In genomic region chr1:2880086-2880485, GRCh38 we compare ENCODE assay signal across 1 cellular context.
TF ChIP-seq lines count a peak whose summit lies in the region.

No MANE protein-coding gene starts in this region.

TF ChIP-seq in HEK293, 187 proteins besides CTCF, POLR2A, EP300 and RAD21 (continued from another document):
- TF ChIP-seq, protein P1, sequence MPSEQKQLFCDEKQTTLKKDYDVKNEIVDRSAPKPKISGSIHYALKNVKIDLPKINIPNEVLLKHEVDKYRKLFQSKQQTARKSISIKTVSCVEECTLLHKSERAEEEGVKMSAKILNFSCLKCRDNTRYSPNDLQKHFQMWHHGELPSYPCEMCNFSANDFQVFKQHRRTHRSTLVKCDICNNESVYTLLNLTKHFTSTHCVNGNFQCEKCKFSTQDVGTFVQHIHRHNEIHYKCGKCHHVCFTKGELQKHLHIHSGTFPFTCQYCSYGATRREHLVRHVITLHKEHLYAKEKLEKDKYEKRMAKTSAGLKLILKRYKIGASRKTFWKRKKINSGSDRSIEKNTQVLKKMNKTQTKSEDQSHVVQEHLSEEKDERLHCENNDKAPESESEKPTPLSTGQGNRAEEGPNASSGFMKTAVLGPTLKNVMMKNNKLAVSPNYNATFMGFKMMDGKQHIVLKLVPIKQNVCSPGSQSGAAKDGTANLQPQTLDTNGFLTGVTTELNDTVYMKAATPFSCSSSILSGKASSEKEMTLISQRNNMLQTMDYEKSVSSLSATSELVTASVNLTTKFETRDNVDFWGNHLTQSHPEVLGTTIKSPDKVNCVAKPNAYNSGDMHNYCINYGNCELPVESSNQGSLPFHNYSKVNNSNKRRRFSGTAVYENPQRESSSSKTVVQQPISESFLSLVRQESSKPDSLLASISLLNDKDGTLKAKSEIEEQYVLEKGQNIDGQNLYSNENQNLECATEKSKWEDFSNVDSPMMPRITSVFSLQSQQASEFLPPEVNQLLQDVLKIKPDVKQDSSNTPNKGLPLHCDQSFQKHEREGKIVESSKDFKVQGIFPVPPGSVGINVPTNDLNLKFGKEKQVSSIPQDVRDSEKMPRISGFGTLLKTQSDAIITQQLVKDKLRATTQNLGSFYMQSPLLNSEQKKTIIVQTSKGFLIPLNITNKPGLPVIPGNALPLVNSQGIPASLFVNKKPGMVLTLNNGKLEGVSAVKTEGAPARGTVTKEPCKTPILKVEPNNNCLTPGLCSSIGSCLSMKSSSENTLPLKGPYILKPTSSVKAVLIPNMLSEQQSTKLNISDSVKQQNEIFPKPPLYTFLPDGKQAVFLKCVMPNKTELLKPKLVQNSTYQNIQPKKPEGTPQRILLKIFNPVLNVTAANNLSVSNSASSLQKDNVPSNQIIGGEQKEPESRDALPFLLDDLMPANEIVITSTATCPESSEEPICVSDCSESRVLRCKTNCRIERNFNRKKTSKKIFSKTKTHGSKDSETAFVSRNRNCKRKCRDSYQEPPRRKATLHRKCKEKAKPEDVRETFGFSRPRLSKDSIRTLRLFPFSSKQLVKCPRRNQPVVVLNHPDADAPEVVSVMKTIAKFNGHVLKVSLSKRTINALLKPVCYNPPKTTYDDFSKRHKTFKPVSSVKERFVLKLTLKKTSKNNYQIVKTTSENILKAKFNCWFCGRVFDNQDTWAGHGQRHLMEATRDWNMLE (tag by site-specific recombination; conservative IDR thresholded peaks at IDR 0.05; ENCODE audit: low read depth) = no peak
- TF ChIP-seq ZNF391 (tag by site-specific recombination; IDR thresholded peaks at IDR 0.05; ENCODE audit: borderline replicate concordance, low read depth) = no peak
- TF ChIP-seq KLF9 (tag by site-specific recombination; IDR thresholded peaks at IDR 0.05; ENCODE audit: low read depth) = no peak
TF ChIP-seq in HEK293: peak in this region for 1.
